24 cellular contexts compared by ENCODE assay signal in genomic region chr4:40544216-40544615, GRCh38.
"Had no signal": no experiment of that assay in that cellular context is flagged by ENCODE, and none has a peak within 500 bp of the region (broad histone marks: within the 10 kb centered on the region; RNA-seq: fewer than 3 reads in every experiment).

No MANE protein-coding gene starts in this region.

- H3K9me3 ChIP-seq: Peyer's patch, SJCRH30, SK-N-SH had no signal

- H3K9me3 Mint-ChIP-seq: activated naive CD4-positive, alpha-beta T cell treated with anti-CD3 and anti-CD28 coated beads, Interleukin-2, amount 50 U/mL, for 72 hours; activated T-cell treated with anti-CD3 and anti-CD28 coated beads, Interleukin-2, amount 50 U/mL, for 24 hours; activated T-helper 1 cell treated with anti-CD3 and anti-CD28 coated beads, Interleukin-12 subunit alpha, Interleukin-12 subunit beta, Interleukin-2, Interleukin-4 antibody, amounts not matched to agents 30 ng/mL and 10 ng/mL and 1 ng/mL, durations not matched to agents 14 hours and 24 hours and 36 hours had no signal

- H3K27me3 Mint-ChIP-seq: activated CD8-positive, alpha-beta memory T cell treated with anti-CD3 and anti-CD28 coated beads, Interleukin-2, amount 10 ng/mL, durations not matched to agents 7 days and 5 days; activated T-cell treated with anti-CD3 and anti-CD28 coated beads, Interleukin-2, amount 50 U/mL, for 24 hours had no signal

- H3K4me3 Mint-ChIP-seq: activated CD8-positive, alpha-beta memory T cell treated with anti-CD3 and anti-CD28 coated beads, Interleukin-2, amount 10 ng/mL, durations not matched to agents 7 days and 5 days; activated T-cell treated with anti-CD3 and anti-CD28 coated beads, Interleukin-2, amount 50 U/mL, for 24 hours; activated T-helper 1 cell treated with anti-CD3 and anti-CD28 coated beads, Interleukin-12 subunit alpha, Interleukin-12 subunit beta, Interleukin-2, Interleukin-4 antibody, amounts not matched to agents 30 ng/mL and 10 ng/mL and 1 ng/mL, durations not matched to agents 14 hours and 24 hours and 36 hours had no signal

- H3K27ac Mint-ChIP-seq: activated CD8-positive, alpha-beta memory T cell treated with anti-CD3 and anti-CD28 coated beads, Interleukin-2, amount 10 ng/mL, durations not matched to agents 7 days and 5 days; activated naive CD4-positive, alpha-beta T cell treated with anti-CD3 and anti-CD28 coated beads, Interleukin-2, amount 50 U/mL, for 72 hours; activated T-cell treated with anti-CD3 and anti-CD28 coated beads, Interleukin-2, amount 50 U/mL, for 24 hours; activated T-helper 1 cell treated with anti-CD3 and anti-CD28 coated beads, Interleukin-12 subunit alpha, Interleukin-12 subunit beta, Interleukin-2, Interleukin-4 antibody, amounts not matched to agents 30 ng/mL and 10 ng/mL and 1 ng/mL, durations not matched to agents 14 hours and 24 hours and 36 hours had no signal

- DNase-seq: activated CD4-positive, alpha-beta T cell treated with anti-CD3 and anti-CD28 coated beads for 48 hours; activated CD4-positive, alpha-beta T cell treated with anti-CD3 and anti-CD28 coated beads, Interleukin-2, amount 50 U/mL, for 4 hours; activated CD4-positive, CD25-positive, alpha-beta regulatory T cell treated with anti-CD3 and anti-CD28 coated beads, Interleukin-2, amount 50 U/mL, for 72 hours; activated CD8-positive, alpha-beta memory T cell treated with anti-CD3 and anti-CD28 coated beads, Interleukin-2, amount 10 ng/mL, durations not matched to agents 7 days and 5 days; activated effector memory CD4-positive, alpha-beta T cell treated with anti-CD3 and anti-CD28 coated beads, Interleukin-2, amount 50 U/mL, for 16 hours; activated naive CD4-positive, alpha-beta T cell treated with Interleukin-2 at 50 U/mL for 16 hours; activated T-cell treated with anti-CD3 and anti-CD28 coated beads, Interleukin-2, amount 50 U/mL, for 24 hours; brain microvascular endothelial cell; MM.1S; NCI-H1105 treated with DMSO at 0.1 percent for 48 hours; NCI-H1436 treated with DMSO at 0.1 percent for 48 hours; NCI-H187; NCI-H2081; NCI-H446; NCI-H524; Peyer's patch; Right ventricle myocardium superior; SJCRH30; SK-N-SH; T-helper 1 cell had no signal

- H3K4me1 ChIP-seq: SJCRH30 had no signal

- H3K4me1 Mint-ChIP-seq: activated CD8-positive, alpha-beta memory T cell treated with anti-CD3 and anti-CD28 coated beads, Interleukin-2, amount 10 ng/mL, durations not matched to agents 7 days and 5 days had no signal

- H3K4me3 ChIP-seq: cardiac muscle cell, Peyer's patch, SJCRH30 had no signal

- H3K36me3 Mint-ChIP-seq: activated CD8-positive, alpha-beta memory T cell treated with anti-CD3 and anti-CD28 coated beads, Interleukin-2, amount 10 ng/mL, durations not matched to agents 7 days and 5 days; activated naive CD4-positive, alpha-beta T cell treated with anti-CD3 and anti-CD28 coated beads, Interleukin-2, amount 50 U/mL, for 72 hours had no signal

- H3K36me3 ChIP-seq: brain microvascular endothelial cell, cardiac muscle cell, Peyer's patch, SJCRH30 had no signal

- ATAC-seq: activated CD8-positive, alpha-beta memory T cell treated with anti-CD3 and anti-CD28 coated beads, Interleukin-2, amount 10 ng/mL, durations not matched to agents 7 days and 5 days had no signal

- H3K9ac ChIP-seq: SK-N-SH had no signal

- H3K27me3 ChIP-seq: brain microvascular endothelial cell, cardiac muscle cell, Peyer's patch, SJCRH30 had no signal

- H3K27ac ChIP-seq: brain microvascular endothelial cell, cardiac muscle cell, Peyer's patch, RWPE1, SJCRH30 had no signal
